ENCODE assay signal across 10 cellular contexts in the genomic region with DNA sequence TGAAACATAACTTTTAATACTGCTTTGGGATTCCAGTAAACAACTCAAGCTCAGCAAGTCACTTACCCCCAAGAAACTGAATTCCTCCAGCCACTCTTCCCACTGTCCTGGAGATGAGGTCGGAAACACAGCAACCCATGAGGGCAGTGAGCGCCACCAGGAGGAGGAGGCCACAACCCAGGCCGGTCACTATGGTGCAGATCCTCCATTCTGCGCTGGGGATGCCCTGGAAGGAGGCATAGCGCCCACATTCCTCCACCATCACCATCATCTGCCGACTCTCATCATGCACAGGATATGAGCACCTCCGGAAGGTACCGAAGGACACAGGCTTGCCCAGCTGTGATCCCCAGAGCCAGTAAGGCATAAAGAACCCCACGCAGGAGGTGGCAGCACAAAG. TPM values are rescaled to one million over a fixed set of nuclear protein-coding genes. Genes with fewer than 3 reads are reported as not detected.
DNase-seq lines count a peak whose midpoint lies in the region; ATAC-seq, FAIRE-seq and TF ChIP-seq lines count a peak whose summit lies in the region.
"Had no signal": no experiment of that assay in that cellular context is flagged by ENCODE, and none has a peak within 500 bp of the region (broad histone marks: within the 10 kb centered on the region; RNA-seq: fewer than 3 reads in every experiment).

No MANE protein-coding gene starts in this region.

- H3K79me2 ChIP-seq in ACC112 (ENCODE audit: control insufficient read depth, insufficient read depth, low read length, unreplicated experiment) (peaks cover 50% of the 10 kb centered on the region), endothelial cell of umbilical vein (ENCODE audit: control insufficient read depth, insufficient read depth, low read length) (peaks cover 3% of the 10 kb centered on the region)

- H3K9ac ChIP-seq in endothelial cell of umbilical vein (replicated peaks; ENCODE audit: extremely low read depth, insufficient read depth, low read length): no peak overlapping the region

- POLR2A ChIA-PET in endothelial cell of umbilical vein (lab: Charles Lee): no interaction called here

- H3K27me3 ChIP-seq in ACC112 (ENCODE audit: insufficient read depth, low read length): no peaks in the 10 kb centered on the region
- H3K27me3 ChIP-seq in endothelial cell of umbilical vein (ENCODE audit: control insufficient read depth in 2 of 2, insufficient read depth in 2 of 2, low read length in 2 of 2): no peaks in the 10 kb centered on the region
- H3K27me3 ChIP-seq in thyroid gland: no peaks in the 10 kb centered on the region

- no peaks in the 10 kb centered on the region for H4K20me1 ChIP-seq in endothelial cell of umbilical vein (replicated peaks; ENCODE audit: control insufficient read depth, extremely low read depth, insufficient read depth, low read length)

- no peak overlapping the region for H3K4me2 ChIP-seq in endothelial cell of umbilical vein (ENCODE audit: insufficient read depth, low read length)

- no peak for FAIRE-seq in endothelial cell of umbilical vein (lab: Jason Lieb, UNC)

- peaks cover 1% of the 10 kb centered on the region for H3K36me3 Mint-ChIP-seq in nephron (ENCODE audit: low read depth)

- no peaks in the 10 kb centered on the region for H3K9me3 Mint-ChIP-seq in nephron
- H3K9me3 Mint-ChIP-seq: activated B cell treated with CpG ODN at 0.5 μM for 24 hours had no signal

- H3K27ac ChIP-seq in ACC112 (ENCODE audit: low read depth, low read length) (no peak overlapping the region), endothelial cell of umbilical vein (ENCODE audit: insufficient read depth, low read depth, low read length) (no peak overlapping the region), thyroid gland (no peak overlapping the region)

- H3K9me3 ChIP-seq in endothelial cell of umbilical vein (replicated peaks; ENCODE audit: control insufficient read depth, insufficient read depth, low read length): no peaks in the 10 kb centered on the region
- H3K9me3 ChIP-seq in thyroid gland: no peaks in the 10 kb centered on the region

- ATAC-seq in stimulated activated naive CD8-positive, alpha-beta T cell treated with anti-CD3 and anti-CD28 coated beads, Interleukin-15, Interleukin-2, amounts not matched to agents 100 U/mL and 50 U/mL, for 24 hours: no peak

- H3K9me1 ChIP-seq in endothelial cell of umbilical vein (replicated peaks; ENCODE audit: control insufficient read depth, extremely low read depth, insufficient read depth, low read length): no peaks in the 10 kb centered on the region

- CTCF ChIA-PET in endothelial cell of umbilical vein (lab: Charles Lee): interaction anchor here (1.0 to 4.2 kb wide), 4 partner anchors 11 to 455 kb away, joined by 3 to 18 read pairs (median 4); no protein-coding TSS in a partner anchor

- TF ChIP-seq POLR2A in endothelial cell of umbilical vein (IDR thresholded peaks at IDR 0.05; ENCODE audit: low read depth, low read length): no peak
- TF ChIP-seq POLR2A in thyroid gland (IDR thresholded peaks at IDR 0.05): no peak

- H3K36me3 ChIP-seq in ACC112 (ENCODE audit: insufficient read depth, low read length) (0 out of 2 replicates have a peak, but pooled peaks cover under 1% of the 10 kb centered on the region), endothelial cell of umbilical vein (ENCODE audit: control insufficient read depth in 2 of 2, extremely low read depth in 1 of 2, insufficient read depth in 2 of 2, low read length in 2 of 2) (no peaks in the 10 kb centered on the region), thyroid gland (no peaks in the 10 kb centered on the region)

- H3K4me3 Mint-ChIP-seq in nephron: peak overlapping the region; percentile 87 to 98 (median 93)
- H3K4me3 Mint-ChIP-seq: activated B cell treated with CpG ODN at 0.5 μM for 24 hours had no signal

- peak overlapping the region; percentile 79 to 94 (median 92) for H3K27ac Mint-ChIP-seq in nephron
- H3K27ac Mint-ChIP-seq: activated B cell treated with CpG ODN at 0.5 μM for 24 hours had no signal

- H3K27me3 Mint-ChIP-seq in nephron (ENCODE audit: low read depth): no peaks in the 10 kb centered on the region

- H2AFZ ChIP-seq in ACC112 (ENCODE audit: low read length, unreplicated experiment) (no peak overlapping the region), endothelial cell of umbilical vein (ENCODE audit: low read depth, low read length) (no peak overlapping the region)

- peaks cover 29% of the 10 kb centered on the region for H3K4me1 ChIP-seq in ACC112 (ENCODE audit: control insufficient read depth, insufficient read depth, low read length, unreplicated experiment)
- H3K4me1 ChIP-seq in endothelial cell of umbilical vein (ENCODE audit: control insufficient read depth, extremely low read depth, insufficient read depth, low read length): peaks cover 25% of the 10 kb centered on the region
- peaks cover 7 to 9% of the 10 kb centered on the region in 2 donors for H3K4me1 ChIP-seq in thyroid gland

- BruUV-seq in endothelial cell of umbilical vein (replicated peaks; lab: Mats Ljungman, UMichigan): TSS peak; percentile 9

- peaks cover 65% of the 10 kb centered on the region for H3K4me1 Mint-ChIP-seq in nephron

- intact Hi-C loops in endothelial cell of umbilical vein (cut with micrococcal nuclease): loop anchor here (5.0 kb wide), 1 partner anchor 563 kb away; the partner anchor contains the start of genes NHLRC3 and PROSER1
- intact Hi-C loops in thyroid gland (cut with DNase I): loop anchor here (5.0 kb wide), 1 partner anchor 328 kb away; no protein-coding TSS in a partner anchor

- peak; percentile 22; the same call in 1 of the 2 replicates for TF ChIP-seq RAD21 in Ishikawa (IDR thresholded peaks at IDR 0.05; ENCODE audit: low read depth)

- DNase-seq in endothelial cell of umbilical vein (ENCODE audit: low read depth, low spot score): no peak
- DNase-seq in thyroid gland: no peak
- no peak for DNase-seq in stimulated activated naive CD8-positive, alpha-beta T cell treated with anti-CD3 and anti-CD28 coated beads, Interleukin-15, Interleukin-2, amounts not matched to agents 100 U/mL and 50 U/mL, for 24 hours
- no peak for DNase-seq in NCI-H345 (lab: John Stamatoyannopoulos, UW)
- no peak for DNase-seq in middle frontal gyrus (ENCODE audit: extremely low spot score, low spot score)
- DNase-seq: activated B cell treated with CpG ODN at 0.5 μM for 24 hours, NCI-H2227 treated with DMSO at 0.1 percent for 48 hours had no signal

- TF ChIP-seq EP300 in Ishikawa (IDR thresholded peaks at IDR 0.05; ENCODE audit: borderline replicate concordance): no peak

- dilution Hi-C loops in endothelial cell of umbilical vein (cut with MboI; ENCODE audit: extremely low pct_ligation_motif_present, low sequenced_read_pairs): no loop called here

- 74 to 86% methylated on average over 9 of the region's 9 CpGs for WGBS in thyroid gland, 2 donors

- TF ChIP-seq CTCF in endothelial cell of umbilical vein (IDR thresholded peaks at IDR 0.05; ENCODE audit: extremely low read depth in 1 of 2, insufficient read depth in 1 of 2, low read depth in 1 of 2, low read length in 2 of 2) (no peak), nephron (IDR thresholded peaks at IDR 0.05; ENCODE audit: unreplicated experiment in 3 of 3) (no peak), thyroid gland (IDR thresholded peaks at IDR 0.05) (no peak)

- H3K4me3 ChIP-seq in ACC112 (ENCODE audit: low read depth, low read length): peak overlapping the region; percentile 95
- H3K4me3 ChIP-seq in endothelial cell of umbilical vein (replicated peaks in 1 of 3; ENCODE audit: insufficient read depth in 1 of 3, low read depth in 1 of 3, low read length in 3 of 3): no peak overlapping the region
- peak overlapping the region in 1 of 3 donors; percentile 8 for H3K4me3 ChIP-seq in thyroid gland (replicated peaks in 1 of 3)

TF ChIP-seq in Ishikawa, 13 proteins besides CTCF, POLR2A, EP300 and RAD21 (continues in another document):
- no peak for TF ChIP-seq YY1 (IDR thresholded peaks at IDR 0.05; ENCODE audit: low read depth)
- TF ChIP-seq MAX (IDR thresholded peaks at IDR 0.05): no peak
- no peak for TF ChIP-seq NFIC (IDR thresholded peaks at IDR 0.05)
- TF ChIP-seq FOXM1 (IDR thresholded peaks at IDR 0.05; ENCODE audit: borderline replicate concordance, low read depth): no peak

TF ChIP-seq in endothelial cell of umbilical vein, 7 proteins besides CTCF, POLR2A, EP300 and RAD21 (continues in another document):
- TF ChIP-seq GATA2 (IDR thresholded peaks at IDR 0.05; ENCODE audit: insufficient read depth, insufficient read length, low read depth, low read length): no peak
- no peak for TF ChIP-seq POLR2AphosphoS5 (IDR thresholded peaks at IDR 0.05; ENCODE audit: insufficient read depth, low read depth, low read length)
- no peak for TF ChIP-seq MYC (IDR thresholded peaks at IDR 0.05; ENCODE audit: low read depth, low read length)
- no peak for TF ChIP-seq JUN (IDR thresholded peaks at IDR 0.05; ENCODE audit: borderline replicate concordance, insufficient read depth, insufficient read length, low read depth)
- no peak for TF ChIP-seq FOS (IDR thresholded peaks at IDR 0.05; ENCODE audit: borderline replicate concordance, insufficient read depth, low read length)
- TF ChIP-seq MAX (IDR thresholded peaks at IDR 0.05; ENCODE audit: insufficient read depth, insufficient read length): no peak

RNA-seq across cellular contexts. Expression of gene LHFPL6, which starts 2.2 kb away (rescaled TPM):
- total RNA-seq in endothelial cell of umbilical vein (16.6 and 17.5 TPM in 2 replicates), thyroid gland (10 to 100 TPM; 23.6 to 86.3 (median 42.0) TPM)
- 13.1 and 19.4 TPM in 2 replicates for polyA plus RNA-seq in endothelial cell of umbilical vein
- 23.1 and 23.9 TPM in 2 replicates for polyA plus RNA-seq in endothelial cell of umbilical vein (2011; cell fraction: cytosol; rRNA removed)
- 8.0 and 10.7 TPM in 2 replicates for polyA plus RNA-seq in endothelial cell of umbilical vein (2011; cell fraction: nucleus; rRNA removed)
- polyA plus RNA-seq in endothelial cell of umbilical vein (2012): 23.5 and 26.3 TPM in 2 replicates
- polyA minus RNA-seq in endothelial cell of umbilical vein: 29.6 and 35.1 TPM in 2 replicates
- not detected for polyA minus RNA-seq in endothelial cell of umbilical vein (2011; cell fraction: cytosol; rRNA and poly(A)+ RNA removed)
- 30.8 and 31.8 TPM in 2 replicates for polyA minus RNA-seq in endothelial cell of umbilical vein (2011; cell fraction: nucleus; rRNA and poly(A)+ RNA removed)

RNA-seq across cellular contexts. Expression of gene COG6, which starts 54.7 kb away (rescaled TPM):
- total RNA-seq in endothelial cell of umbilical vein (33.1 and 41.1 TPM in 2 replicates), thyroid gland (10 to 100 TPM; 29.0 to 77.3 (median 38.4) TPM)
- 11.0 and 12.1 TPM in 2 replicates for polyA plus RNA-seq in endothelial cell of umbilical vein
- polyA plus RNA-seq in endothelial cell of umbilical vein (2011; cell fraction: cytosol; rRNA removed): 11.4 and 15.3 TPM in 2 replicates
- 21.1 and 22.9 TPM in 2 replicates for polyA plus RNA-seq in endothelial cell of umbilical vein (2011; cell fraction: nucleus; rRNA removed)
- 17.2 and 19.5 TPM in 2 replicates for polyA plus RNA-seq in endothelial cell of umbilical vein (2012)
- 20.5 and 21.9 TPM in 2 replicates for polyA minus RNA-seq in endothelial cell of umbilical vein
- 4.8 TPM for polyA minus RNA-seq in endothelial cell of umbilical vein (2011; cell fraction: cytosol; rRNA and poly(A)+ RNA removed)
- 39.6 and 46.6 TPM in 2 replicates for polyA minus RNA-seq in endothelial cell of umbilical vein (2011; cell fraction: nucleus; rRNA and poly(A)+ RNA removed)
